ENCODE assay signal across 21 cellular contexts in genomic region chr11:106459135-106459534, GRCh38.
"Had no signal": no experiment of that assay in that cellular context is flagged by ENCODE, and none has a peak within 500 bp of the region (broad histone marks: within the 10 kb centered on the region; RNA-seq: fewer than 3 reads in every experiment).

No MANE protein-coding gene starts in this region.

- H3K36me3 Mint-ChIP-seq: naive B cell; stimulated activated memory B cell treated with anti-CD40 and anti-IgM and Interleukin-4, amounts not matched to agents 10 μg/mL and 1 μg/mL and 100 μg/mL, for 72 hours had no signal

- H3K4me3 Mint-ChIP-seq: naive B cell; nephron progenitor cell; stimulated activated memory B cell treated with anti-CD40 and anti-IgM and Interleukin-4, amounts not matched to agents 10 μg/mL and 1 μg/mL and 100 μg/mL, for 72 hours; stimulated activated naive CD8-positive, alpha-beta T cell treated with anti-CD3 and anti-CD28 coated beads, Interleukin-15, Interleukin-2, amounts not matched to agents 100 ng/mL and 50 ng/mL, for 24 hours had no signal

- H3K27me3 Mint-ChIP-seq: naive B cell; stimulated activated memory B cell treated with anti-CD40 and anti-IgM and Interleukin-4, amounts not matched to agents 10 μg/mL and 1 μg/mL and 100 μg/mL, for 72 hours; stimulated activated naive CD8-positive, alpha-beta T cell treated with anti-CD3 and anti-CD28 coated beads, Interleukin-15, Interleukin-2, amounts not matched to agents 100 ng/mL and 50 ng/mL, for 24 hours had no signal

- H3K4me1 ChIP-seq: colonic mucosa, esophagus squamous epithelium, psoas muscle, right lobe of liver, upper lobe of left lung had no signal

- H3K4me3 ChIP-seq: colonic mucosa, esophagus squamous epithelium, lung, psoas muscle, right lobe of liver, tibial artery, upper lobe of left lung had no signal

- ATAC-seq: left cardiac atrium; left ventricle myocardium superior; psoas muscle; right lobe of liver; stimulated activated memory B cell treated with anti-CD40 and anti-IgM and Interleukin-4, amounts not matched to agents 10 μg/mL and 1 μg/mL and 100 μg/mL, for 72 hours had no signal

- H3K36me3 ChIP-seq: colonic mucosa, esophagus squamous epithelium, right lobe of liver, tibial artery, upper lobe of left lung had no signal

- DNase-seq: colonic mucosa; dermis blood vessel endothelial cell; esophagus squamous epithelium; foreskin fibroblast; kidney; left cardiac atrium; left ventricle myocardium superior; mesenchymal stem cell; midbrain; naive B cell; nephron progenitor cell; psoas muscle; retina; right lobe of liver; stimulated activated CD4-positive, alpha-beta T cell treated with anti-CD3 and anti-CD28 coated beads, Interleukin-4, amount 100 ng/mL, for 24 hours; tibial artery had no signal

- H3K79me2 ChIP-seq: parathyroid adenoma had no signal

- H3K9me3 ChIP-seq: colonic mucosa, esophagus squamous epithelium, psoas muscle, right lobe of liver, tibial artery had no signal

- H3K27ac Mint-ChIP-seq: naive B cell; nephron progenitor cell; stimulated activated memory B cell treated with anti-CD40 and anti-IgM and Interleukin-4, amounts not matched to agents 10 μg/mL and 1 μg/mL and 100 μg/mL, for 72 hours; stimulated activated naive CD8-positive, alpha-beta T cell treated with anti-CD3 and anti-CD28 coated beads, Interleukin-15, Interleukin-2, amounts not matched to agents 100 ng/mL and 50 ng/mL, for 24 hours had no signal

- FAIRE-seq: kidney had no signal

- H3K9ac ChIP-seq: parathyroid adenoma had no signal

- H2AFZ ChIP-seq: parathyroid adenoma had no signal

- H3K27me3 ChIP-seq: colonic mucosa, right lobe of liver, tibial artery, upper lobe of left lung had no signal

- H3K27ac ChIP-seq: colonic mucosa, esophagus squamous epithelium, psoas muscle, right lobe of liver, tibial artery, upper lobe of left lung had no signal

- H3K4me1 Mint-ChIP-seq: naive B cell; stimulated activated memory B cell treated with anti-CD40 and anti-IgM and Interleukin-4, amounts not matched to agents 10 μg/mL and 1 μg/mL and 100 μg/mL, for 72 hours had no signal
